9 cellular contexts compared by ENCODE assay signal in genomic region chr4:61200195-61200990, GRCh38. TPM values are rescaled to one million over a fixed set of nuclear protein-coding genes. Genes with fewer than 3 reads are reported as not detected.
DNase-seq lines count a peak whose midpoint lies in the region; ATAC-seq, FAIRE-seq and TF ChIP-seq lines count a peak whose summit lies in the region.
"Had no signal": no experiment of that assay in that cellular context is flagged by ENCODE, and none has a peak within 500 bp of the region (broad histone marks: within the 10 kb centered on the region; RNA-seq: fewer than 3 reads in every experiment).

TSS of gene ADGRL3 (plus strand) at chr4:61200326.

- H3K79me1 ChIP-seq in trophoblast cell (ENCODE audit: low read length) = peaks cover 22% of the 10 kb centered on the region

- H3K36me3 ChIP-seq in trophoblast cell (ENCODE audit: control insufficient read depth in 1 of 2, insufficient read depth in 2 of 2, low read length in 2 of 2) = peaks cover 0 to 2% of the 10 kb centered on the region in 2 experiments

- intact Hi-C loops in cardiac septum (cut with DNase I) = loop anchor here (5.0 to 10.0 kb wide), 3 partner anchors 304 to 937 kb away; no protein-coding TSS in a partner anchor

- H3K23ac ChIP-seq in trophoblast cell (ENCODE audit: low read length) = no peak within 1 kb of the TSS

- POLR2A ChIA-PET in activated CD4-positive, alpha-beta T cell treated with anti-CD3 and anti-CD28 coated beads, Interleukin-2, amount 10 ng/mL, durations not matched to agents 7 days and 5 days (lab: Charles Lee) = no interaction called here

- H3K4ac ChIP-seq in trophoblast cell (ENCODE audit: low read depth, low read length) = peak within 1 kb of the TSS; percentile 68

- peak; percentile 1 for DNase-seq in activated CD4-positive, alpha-beta T cell treated with anti-CD3 and anti-CD28 coated beads for 48 hours
- DNase-seq in activated CD4-positive, alpha-beta T cell treated with anti-CD3 and anti-CD28 coated beads, Interleukin-2, amount 10 ng/mL, durations not matched to agents 7 days and 5 days = no peak
- DNase-seq in T1000 (lab: John Stamatoyannopoulos, UW) (peak; percentile 75), cardiac septum (ENCODE audit: low spot score) (no peak), trophoblast cell (peak in 1 of 2 donors; percentile 43), RCC 7860 (ENCODE audit: low spot score) (no peak), NCI-H2029 (lab: John Stamatoyannopoulos, UW) (no peak)

- H2BK120ac ChIP-seq in trophoblast cell (ENCODE audit: insufficient read depth, low read length, poor library complexity) = peak within 1 kb of the TSS; percentile 44

- H3K4me2 ChIP-seq in trophoblast cell (ENCODE audit: low read length) = peak within 1 kb of the TSS; percentile 86

- H3K27me3 ChIP-seq in trophoblast cell (ENCODE audit: insufficient read depth, low read length) = peaks cover 12% of the 10 kb centered on the region

- H2AK5ac ChIP-seq in trophoblast cell (ENCODE audit: low read length) = no peak within 1 kb of the TSS

- FAIRE-seq in RCC 7860 (lab: Jason Lieb, UNC) = no peak

- H4K8ac ChIP-seq in trophoblast cell (ENCODE audit: low read depth, low read length) = peak within 1 kb of the TSS; percentile 62

- peaks cover 7% of the 10 kb centered on the region for H3K4me1 Mint-ChIP-seq in activated CD4-positive, alpha-beta T cell treated with anti-CD3 and anti-CD28 coated beads, Interleukin-2, amount 10 ng/mL, durations not matched to agents 7 days and 5 days

- peaks cover 5 to 13% of the 10 kb centered on the region in 2 experiments for H3K4me1 ChIP-seq in trophoblast cell (ENCODE audit: control insufficient read depth in 1 of 2, insufficient read depth in 2 of 2, low read length in 2 of 2)

- H2BK12ac ChIP-seq in trophoblast cell (ENCODE audit: low read length) = peak within 1 kb of the TSS; percentile 24

- TF ChIP-seq POLR2A in GM18505 (IDR thresholded peaks at IDR 0.05; ENCODE audit: borderline replicate concordance, extremely low read depth, insufficient read depth, insufficient read length) = no peak

- H4K91ac ChIP-seq in trophoblast cell (ENCODE audit: low read depth, low read length) = peak within 1 kb of the TSS; percentile 79

- H3K14ac ChIP-seq in trophoblast cell (ENCODE audit: low read length) = peak within 1 kb of the TSS; percentile 77

- WGBS in trophoblast cell (ENCODE audit: extremely low coverage, insufficient coverage, insufficient read length) = no CpG with 5 or more reads among the region's 101 CpGs

- no peaks in the 10 kb centered on the region for H3K9me3 Mint-ChIP-seq in activated CD4-positive, alpha-beta T cell treated with anti-CD3 and anti-CD28 coated beads, Interleukin-2, amount 10 ng/mL, durations not matched to agents 7 days and 5 days

- no peak within 1 kb of the TSS for H3K4me3 Mint-ChIP-seq in activated CD4-positive, alpha-beta T cell treated with anti-CD3 and anti-CD28 coated beads, Interleukin-2, amount 10 ng/mL, durations not matched to agents 7 days and 5 days

- ATAC-seq in GM18505 (IDR thresholded peaks at IDR 0.05; ENCODE audit: unreplicated experiment) = no peak

- H4K12ac ChIP-seq in trophoblast cell (ENCODE audit: low read depth, low read length) = peak within 1 kb of the TSS; percentile 31

- H3K9ac ChIP-seq in trophoblast cell (ENCODE audit: low read length) = peak within 1 kb of the TSS; percentile 19

- peaks cover 4% of the 10 kb centered on the region for H3K9me3 ChIP-seq in trophoblast cell (ENCODE audit: insufficient read depth, low read depth, low read length)

- H3K18ac ChIP-seq in trophoblast cell (ENCODE audit: low read length) = peak within 1 kb of the TSS; percentile 58

- H2BK5ac ChIP-seq in trophoblast cell (ENCODE audit: low read depth, low read length, poor library complexity) = peak within 1 kb of the TSS; percentile 73

- H3K4me3 ChIP-seq in trophoblast cell (ENCODE audit: low read depth, low read length) = peak within 1 kb of the TSS; percentile 81

- CTCF ChIA-PET in activated CD4-positive, alpha-beta T cell treated with anti-CD3 and anti-CD28 coated beads, Interleukin-2, amount 10 ng/mL, durations not matched to agents 7 days and 5 days (lab: Charles Lee) = no interaction called here

- H3K27ac ChIP-seq in trophoblast cell (ENCODE audit: low read depth, low read length) = peak within 1 kb of the TSS; percentile 62

- H2AFZ ChIP-seq in trophoblast cell (ENCODE audit: insufficient read depth, low read length, poor library complexity) = peak within 1 kb of the TSS; percentile 69

- peaks cover 50% of the 10 kb centered on the region for H3K27me3 Mint-ChIP-seq in activated CD4-positive, alpha-beta T cell treated with anti-CD3 and anti-CD28 coated beads, Interleukin-2, amount 10 ng/mL, durations not matched to agents 7 days and 5 days

- no peaks in the 10 kb centered on the region for H3K36me3 Mint-ChIP-seq in activated CD4-positive, alpha-beta T cell treated with anti-CD3 and anti-CD28 coated beads, Interleukin-2, amount 10 ng/mL, durations not matched to agents 7 days and 5 days (ENCODE audit: low read depth)

- peaks cover 22% of the 10 kb centered on the region for H3K79me2 ChIP-seq in trophoblast cell (ENCODE audit: control insufficient read depth, insufficient read depth, low read length, poor library complexity)

- no peak within 1 kb of the TSS for H3K27ac Mint-ChIP-seq in activated CD4-positive, alpha-beta T cell treated with anti-CD3 and anti-CD28 coated beads, Interleukin-2, amount 10 ng/mL, durations not matched to agents 7 days and 5 days

RNA-seq across cellular contexts. Expression of gene ADGRL3, which starts in this region (rescaled TPM):
- not detected for total RNA-seq in activated CD4-positive, alpha-beta T cell treated with anti-CD3 and anti-CD28 coated beads, Interleukin-2, amount 10 ng/mL, durations not matched to agents 7 days and 5 days
- total RNA-seq in cardiac septum = 15.3 TPM
- 73.5 and 79.0 TPM in 2 replicates for polyA plus RNA-seq in trophoblast cell (2013)
- total RNA-seq: T-helper 1 cell treated with Interleukin-12 subunit alpha and Interleukin-12 subunit beta and Interleukin-4 antibody, amounts not matched to agents 30 ng/mL and 1 ng/mL, for 36 hours had no signal

Comparison
In these comparisons a context has a peak if more than half of its experiments do, and no peak if none do; other contexts are left out.
1. RNA of gene ADGRL3 (total RNA-seq): 15.3 TPM in cardiac septum (single experiment); not detected in activated CD4-positive, alpha-beta T cell treated with anti-CD3 and anti-CD28 coated beads, Interleukin-2, amount 10 ng/mL, durations not matched to agents 7 days and 5 days; every median in the first group is over 10 times any median in the second.
2. DNase-seq: peak in activated CD4-positive, alpha-beta T cell treated with anti-CD3 and anti-CD28 coated beads for 48 hours (single experiment) and T1000 (single experiment); none in activated CD4-positive, alpha-beta T cell treated with anti-CD3 and anti-CD28 coated beads, Interleukin-2, amount 10 ng/mL, durations not matched to agents 7 days and 5 days (single experiment), cardiac septum (single experiment), RCC 7860 (single experiment) and NCI-H2029 (single experiment).